In the genomic region with DNA sequence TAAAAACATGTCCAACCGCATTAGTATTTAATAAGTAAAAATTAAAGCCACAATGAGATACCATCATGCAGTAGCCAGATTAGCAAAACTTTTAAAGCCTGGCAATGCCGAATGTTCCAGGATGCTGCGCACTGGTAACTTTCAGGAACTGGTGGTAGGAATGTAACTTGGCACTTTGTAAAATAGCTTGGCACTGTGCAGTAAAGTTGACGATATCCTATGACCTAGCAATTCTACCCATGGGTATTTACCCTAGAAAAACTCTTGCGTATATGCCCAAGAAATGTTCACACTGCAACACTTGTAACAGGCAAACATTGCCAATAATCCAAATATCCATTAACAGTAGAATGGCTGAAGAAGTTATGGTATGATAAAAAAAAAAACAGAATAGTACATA, we compare ENCODE assay signal across 32 cellular contexts.
"Had no signal": no experiment of that assay in that cellular context is flagged by ENCODE, and none has a peak within 500 bp of the region (broad histone marks: within the 10 kb centered on the region; RNA-seq: fewer than 3 reads in every experiment).

No MANE protein-coding gene starts in this region.

- H3K4me1 Mint-ChIP-seq: activated B cell treated with CpG ODN at 0.5 μM for 24 hours; activated CD8-positive, alpha-beta memory T cell treated with anti-CD3 and anti-CD28 coated beads, Interleukin-2, amount 10 ng/mL, durations not matched to agents 7 days and 5 days; activated naive CD4-positive, alpha-beta T cell treated with anti-CD3 and anti-CD28 coated beads, Interleukin-2, amount 50 U/mL, for 24 hours; activated naive CD8-positive, alpha-beta T cell treated with anti-CD3 and anti-CD28 coated beads, Interleukin-2, amount 10 ng/mL, durations not matched to agents 7 days and 5 days; central memory CD8-positive, alpha-beta T cell; T-helper 17 cell had no signal

- H3K27ac Mint-ChIP-seq: activated B cell treated with CpG ODN at 0.5 μM for 24 hours; activated CD4-positive, alpha-beta memory T cell treated with anti-CD3 and anti-CD28 coated beads for 36 hours; activated CD8-positive, alpha-beta memory T cell treated with anti-CD3 and anti-CD28 coated beads, Interleukin-2, amount 10 ng/mL, durations not matched to agents 7 days and 5 days; activated CD8-positive, alpha-beta T cell treated with anti-CD3 and anti-CD28 coated beads, Interleukin-2, amount 10 ng/mL, durations not matched to agents 7 days and 5 days; activated naive CD4-positive, alpha-beta T cell treated with anti-CD3 and anti-CD28 coated beads for 36 hours; activated naive CD4-positive, alpha-beta T cell treated with anti-CD3 and anti-CD28 coated beads, Interleukin-2, amount 50 U/mL, for 24 hours; activated naive CD8-positive, alpha-beta T cell treated with anti-CD3 and anti-CD28 coated beads, Interleukin-2, amount 10 ng/mL, durations not matched to agents 7 days and 5 days; activated T-helper 1 cell treated with anti-CD3 and anti-CD28 coated beads, Interleukin-12 subunit alpha, Interleukin-12 subunit beta, Interleukin-2, Interleukin-4 antibody, amounts not matched to agents 30 ng/mL and 10 ng/mL and 1 ng/mL, durations not matched to agents 14 hours and 24 hours and 36 hours; activated T-helper 2 cell treated with anti-CD3 and anti-CD28 coated beads, Interferon-gamma antibody, Interleukin-2, Interleukin-4, amounts not matched to agents 10 μg/mL and 5 μg/mL and 100 μg/mL, durations not matched to agents 14 hours and 24 hours and 36 hours; effector memory CD8-positive, alpha-beta T cell; T-helper 17 cell; T-helper 2 cell treated with Interferon-gamma antibody and Interleukin-4, amounts not matched to agents 5 μg/mL and 100 μg/mL, for 36 hours had no signal

- H3K36me3 Mint-ChIP-seq: activated CD4-positive, alpha-beta memory T cell treated with anti-CD3 and anti-CD28 coated beads for 36 hours had no signal

- H3K27me3 Mint-ChIP-seq: activated B cell treated with CpG ODN at 0.5 μM for 24 hours; activated CD4-positive, alpha-beta memory T cell treated with anti-CD3 and anti-CD28 coated beads for 36 hours; activated CD8-positive, alpha-beta memory T cell treated with anti-CD3 and anti-CD28 coated beads, Interleukin-2, amount 10 ng/mL, durations not matched to agents 7 days and 5 days; activated naive CD4-positive, alpha-beta T cell treated with anti-CD3 and anti-CD28 coated beads, Interleukin-2, amount 50 U/mL, for 24 hours; central memory CD8-positive, alpha-beta T cell had no signal

- H3K4me3 Mint-ChIP-seq: activated B cell treated with CpG ODN at 0.5 μM for 24 hours; activated CD4-positive, alpha-beta memory T cell treated with anti-CD3 and anti-CD28 coated beads for 36 hours; activated CD8-positive, alpha-beta memory T cell treated with anti-CD3 and anti-CD28 coated beads, Interleukin-2, amount 10 ng/mL, durations not matched to agents 7 days and 5 days; activated CD8-positive, alpha-beta T cell treated with anti-CD3 and anti-CD28 coated beads, Interleukin-2, amount 10 ng/mL, durations not matched to agents 7 days and 5 days; activated naive CD4-positive, alpha-beta T cell treated with anti-CD3 and anti-CD28 coated beads for 36 hours; activated naive CD4-positive, alpha-beta T cell treated with anti-CD3 and anti-CD28 coated beads, Interleukin-2, amount 50 U/mL, for 24 hours; activated naive CD8-positive, alpha-beta T cell treated with anti-CD3 and anti-CD28 coated beads, Interleukin-2, amount 10 ng/mL, durations not matched to agents 7 days and 5 days; activated T-helper 1 cell treated with anti-CD3 and anti-CD28 coated beads, Interleukin-12 subunit alpha, Interleukin-12 subunit beta, Interleukin-2, Interleukin-4 antibody, amounts not matched to agents 30 ng/mL and 10 ng/mL and 1 ng/mL, durations not matched to agents 14 hours and 24 hours and 36 hours; central memory CD8-positive, alpha-beta T cell; effector memory CD8-positive, alpha-beta T cell; T-helper 17 cell; T-helper 2 cell treated with Interferon-gamma antibody and Interleukin-4, amounts not matched to agents 5 μg/mL and 100 μg/mL, for 36 hours had no signal

- H3K27ac ChIP-seq: brain microvascular endothelial cell, epithelial cell of prostate, esophagus squamous epithelium, gastroesophageal sphincter, WERI-Rb-1 had no signal

- H3K4me3 ChIP-seq: esophagus squamous epithelium, gastroesophageal sphincter had no signal

- ATAC-seq: activated CD4-positive, CD25-positive, alpha-beta regulatory T cell treated with anti-CD3 and anti-CD28 coated beads, Interleukin-2, amount 50 U/mL, for 24 hours; activated CD8-positive, alpha-beta memory T cell treated with anti-CD3 and anti-CD28 coated beads, Interleukin-2, amount 10 ng/mL, durations not matched to agents 7 days and 5 days; activated CD8-positive, alpha-beta T cell treated with anti-CD3 and anti-CD28 coated beads, Interleukin-2, amount 10 ng/mL, durations not matched to agents 7 days and 5 days; effector memory CD8-positive, alpha-beta T cell; gastroesophageal sphincter; T-helper 17 cell had no signal

- DNase-seq: activated B cell treated with CpG ODN at 0.5 μM for 24 hours; activated CD4-positive, alpha-beta memory T cell treated with anti-CD3 and anti-CD28 coated beads for 36 hours; activated CD4-positive, alpha-beta T cell treated with anti-CD3 and anti-CD28 coated beads for 48 hours; activated CD4-positive, alpha-beta T cell treated with anti-CD3 and anti-CD28 coated beads, Interleukin-2, amount 50 U/mL, for 1 hour; activated CD8-positive, alpha-beta memory T cell treated with anti-CD3 and anti-CD28 coated beads, Interleukin-2, amount 10 ng/mL, durations not matched to agents 7 days and 5 days; activated CD8-positive, alpha-beta memory T cell treated with anti-CD3 and anti-CD28 coated beads, Interleukin-2, amount 50 U/mL, for 4 hours; activated CD8-positive, alpha-beta T cell treated with anti-CD3 and anti-CD28 coated beads, Interleukin-2, amount 10 ng/mL, durations not matched to agents 7 days and 5 days; activated effector memory CD4-positive, alpha-beta T cell treated with anti-CD3 and anti-CD28 coated beads, Interleukin-2, amount 50 U/mL, for 16 hours; activated naive CD4-positive, alpha-beta T cell treated with anti-CD3 and anti-CD28 coated beads for 36 hours; activated naive CD8-positive, alpha-beta T cell treated with anti-CD3 and anti-CD28 coated beads, Interleukin-2, amount 10 ng/mL, durations not matched to agents 7 days and 5 days; activated T-cell treated with anti-CD3 and anti-CD28 coated beads, Interleukin-2, amount 50 U/mL, for 1 hour; activated T-cell treated with anti-CD3 and anti-CD28 coated beads, Interleukin-2, amount 50 U/mL, for 48 hours; anterior cingulate cortex; brain microvascular endothelial cell; cortex of kidney; dermis blood vessel endothelial cell; effector CD4-positive, alpha-beta T cell; effector memory CD8-positive, alpha-beta T cell; esophagus squamous epithelium; foreskin melanocyte; T-helper 1 cell; T-helper 17 cell; T1000; WERI-Rb-1 had no signal

- H3K9me3 Mint-ChIP-seq: activated naive CD4-positive, alpha-beta T cell treated with anti-CD3 and anti-CD28 coated beads for 36 hours; activated naive CD8-positive, alpha-beta T cell treated with anti-CD3 and anti-CD28 coated beads, Interleukin-2, amount 10 ng/mL, durations not matched to agents 7 days and 5 days; activated T-helper 1 cell treated with anti-CD3 and anti-CD28 coated beads, Interleukin-12 subunit alpha, Interleukin-12 subunit beta, Interleukin-2, Interleukin-4 antibody, amounts not matched to agents 30 ng/mL and 10 ng/mL and 1 ng/mL, durations not matched to agents 14 hours and 24 hours and 36 hours; activated T-helper 2 cell treated with anti-CD3 and anti-CD28 coated beads, Interferon-gamma antibody, Interleukin-2, Interleukin-4, amounts not matched to agents 10 μg/mL and 5 μg/mL and 100 μg/mL, durations not matched to agents 14 hours and 24 hours and 36 hours; central memory CD8-positive, alpha-beta T cell; effector memory CD8-positive, alpha-beta T cell; T-helper 2 cell treated with Interferon-gamma antibody and Interleukin-4, amounts not matched to agents 5 μg/mL and 100 μg/mL, for 36 hours had no signal
